20 cellular contexts compared by ENCODE assay signal in genomic region chr6:15941168-15941567, GRCh38.
"Had no signal": no experiment of that assay in that cellular context is flagged by ENCODE, and none has a peak within 500 bp of the region (broad histone marks: within the 10 kb centered on the region; RNA-seq: fewer than 3 reads in every experiment).

No MANE protein-coding gene starts in this region.

- H3K27ac Mint-ChIP-seq: activated CD4-positive, alpha-beta T cell treated with anti-CD3 and anti-CD28 coated beads, Interleukin-2, amount 10 ng/mL, durations not matched to agents 7 days and 5 days; activated naive CD4-positive, alpha-beta T cell treated with anti-CD3 and anti-CD28 coated beads for 36 hours; activated naive CD8-positive, alpha-beta T cell treated with anti-CD3 and anti-CD28 coated beads, Interleukin-2, amount 50 U/mL, for 24 hours; activated T-helper 2 cell treated with anti-CD3 and anti-CD28 coated beads, Interferon-gamma antibody, Interleukin-2, Interleukin-4, amounts not matched to agents 10 μg/mL and 5 μg/mL and 100 μg/mL, durations not matched to agents 14 hours and 24 hours and 36 hours; neural progenitor cell; stimulated activated naive CD8-positive, alpha-beta T cell treated with anti-CD3 and anti-CD28 coated beads, Interleukin-15, Interleukin-2, amounts not matched to agents 100 ng/mL and 50 ng/mL, for 24 hours had no signal

- H3K27ac ChIP-seq: foreskin keratinocyte, left ventricle myocardium inferior, neural progenitor cell, right lobe of liver, testis, upper lobe of left lung had no signal

- H3K9me3 ChIP-seq: right lobe of liver, testis, upper lobe of left lung had no signal

- H3K9me3 Mint-ChIP-seq: activated naive CD4-positive, alpha-beta T cell treated with anti-CD3 and anti-CD28 coated beads for 36 hours; activated naive CD8-positive, alpha-beta T cell treated with anti-CD3 and anti-CD28 coated beads, Interleukin-2, amount 50 U/mL, for 24 hours had no signal

- H3K27me3 ChIP-seq: foreskin keratinocyte, neural progenitor cell, right lobe of liver, testis, upper lobe of left lung had no signal

- H3K27me3 Mint-ChIP-seq: activated CD4-positive, alpha-beta T cell treated with anti-CD3 and anti-CD28 coated beads, Interleukin-2, amount 10 ng/mL, durations not matched to agents 7 days and 5 days; naive B cell; stimulated activated naive CD8-positive, alpha-beta T cell treated with anti-CD3 and anti-CD28 coated beads, Interleukin-15, Interleukin-2, amounts not matched to agents 100 ng/mL and 50 ng/mL, for 24 hours had no signal

- H3K36me3 ChIP-seq: left ventricle myocardium inferior, neural progenitor cell, right lobe of liver, upper lobe of left lung had no signal

- H3K4me1 ChIP-seq: left ventricle myocardium inferior, neural progenitor cell, right lobe of liver, testis had no signal

- ATAC-seq: activated naive CD8-positive, alpha-beta T cell treated with anti-CD3 and anti-CD28 coated beads, Interleukin-2, amount 50 U/mL, for 24 hours; foreskin keratinocyte; right lobe of liver had no signal

- H3K4me3 Mint-ChIP-seq: activated CD4-positive, alpha-beta T cell treated with anti-CD3 and anti-CD28 coated beads, Interleukin-2, amount 10 ng/mL, durations not matched to agents 7 days and 5 days; activated naive CD4-positive, alpha-beta T cell treated with anti-CD3 and anti-CD28 coated beads for 36 hours; activated naive CD8-positive, alpha-beta T cell treated with anti-CD3 and anti-CD28 coated beads, Interleukin-2, amount 50 U/mL, for 24 hours; naive B cell; neural progenitor cell; stimulated activated naive CD8-positive, alpha-beta T cell treated with anti-CD3 and anti-CD28 coated beads, Interleukin-15, Interleukin-2, amounts not matched to agents 100 ng/mL and 50 ng/mL, for 24 hours had no signal

- H3K36me3 Mint-ChIP-seq: neural progenitor cell had no signal

- H3K4me3 ChIP-seq: left ventricle myocardium inferior, neural progenitor cell, right lobe of liver, smooth muscle cell, testis, upper lobe of left lung had no signal

- DNase-seq: activated CD4-positive, alpha-beta T cell treated with anti-CD3 and anti-CD28 coated beads, Interleukin-2, amount 10 ng/mL, durations not matched to agents 7 days and 5 days; activated naive CD4-positive, alpha-beta T cell treated with anti-CD3 and anti-CD28 coated beads for 36 hours; activated naive CD8-positive, alpha-beta T cell treated with anti-CD3 and anti-CD28 coated beads, Interleukin-2, amount 50 U/mL, for 24 hours; activated T-cell treated with anti-CD3 and anti-CD28 coated beads for 4 hours; aorta; cortex of kidney; effector CD4-positive, alpha-beta T cell; foreskin keratinocyte; glutamatergic neuron; left ventricle myocardium inferior; naive B cell; right lobe of liver; stimulated activated CD4-positive, alpha-beta T cell treated with anti-CD3 and anti-CD28 coated beads, Interleukin-4, amount 100 ng/mL, for 4 hours; stimulated activated CD8-positive, alpha-beta memory T cell treated with anti-CD3 and anti-CD28 coated beads, Interleukin-4, amount 100 ng/mL, for 48 hours; testis; upper lobe of left lung had no signal

- H3K4me1 Mint-ChIP-seq: activated CD4-positive, alpha-beta T cell treated with anti-CD3 and anti-CD28 coated beads, Interleukin-2, amount 10 ng/mL, durations not matched to agents 7 days and 5 days; neural progenitor cell had no signal
